In the genomic region with DNA sequence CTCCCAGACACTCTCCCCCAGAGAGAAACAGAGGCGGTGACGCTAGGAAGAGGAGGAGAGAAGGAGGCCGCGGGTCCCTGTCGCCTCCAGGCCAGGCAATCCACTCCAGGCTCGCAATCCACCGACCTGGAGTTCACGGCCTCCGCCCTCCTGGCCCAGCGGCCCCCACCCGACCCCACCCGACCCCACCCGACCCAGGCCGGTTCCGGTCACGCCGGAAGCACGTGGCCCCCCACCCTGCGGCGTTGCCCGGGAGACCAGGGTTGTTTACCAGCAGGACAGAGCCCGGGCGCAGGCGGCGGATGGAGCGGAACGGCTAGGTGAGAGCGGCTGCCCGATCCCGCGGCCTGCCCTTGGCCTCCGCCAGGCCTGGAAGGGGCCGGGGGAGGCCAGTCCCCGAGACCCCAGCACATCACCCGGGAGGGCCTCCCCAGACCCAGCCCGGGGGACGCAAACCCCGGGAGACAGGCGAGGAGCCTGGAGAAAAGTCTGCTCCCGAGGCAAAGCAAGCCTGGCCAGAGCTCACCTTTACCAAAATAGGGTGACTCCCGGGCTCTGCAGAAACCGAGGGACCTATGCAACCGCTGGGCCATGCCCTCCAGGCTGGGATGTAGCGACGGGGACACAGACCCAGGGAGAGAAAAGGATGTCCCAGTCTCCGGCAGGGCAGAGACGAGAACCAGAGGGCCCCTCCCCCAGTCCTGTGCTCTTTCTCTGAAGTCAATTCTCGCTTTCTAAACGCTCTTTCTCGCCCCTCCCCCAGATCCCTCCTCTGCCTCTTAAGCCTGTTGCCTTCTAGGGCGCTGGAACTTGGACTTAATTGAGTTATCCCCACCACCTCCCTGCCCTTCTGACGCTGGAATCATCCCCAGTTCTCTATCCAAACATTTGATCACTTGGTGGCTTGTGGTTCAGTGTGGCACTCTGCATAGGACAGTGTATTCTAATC, we compare ENCODE assay signal across 1 cellular context.
TF ChIP-seq lines count a peak whose summit lies in the region.

A gene with protein sequence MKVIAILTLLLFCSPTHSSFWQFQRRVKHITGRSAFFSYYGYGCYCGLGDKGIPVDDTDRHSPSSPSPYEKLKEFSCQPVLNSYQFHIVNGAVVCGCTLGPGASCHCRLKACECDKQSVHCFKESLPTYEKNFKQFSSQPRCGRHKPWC (minus strand): TSS at position 685 of the 949 bp plus-strand sequence. CDS start 9,155 bp downstream, outside the sequence.
TSS of gene UBXN10 (plus strand) at position 263 of the 949 bp plus-strand sequence. CDS start 4,466 bp downstream, outside the sequence.

TF ChIP-seq in K562, 482 proteins besides CTCF, POLR2A, EP300 and RAD21 (continued from another document and continues in another):
- TF ChIP-seq PHF20 (IDR thresholded peaks at IDR 0.05; ENCODE audit: partially characterized antibody) (no peak), FOXA1 (IDR thresholded peaks at IDR 0.05; ENCODE audit: borderline replicate concordance) (no peak), POLR2B (IDR thresholded peaks at IDR 0.05; ENCODE audit: low read depth, partially characterized antibody) (peak; percentile 62), CHD1 (IDR thresholded peaks at IDR 0.05; ENCODE audit: low read length) (no peak), MYNN (IDR thresholded peaks at IDR 0.05) (peak; percentile 12; the same call in 1 of the 2 replicates), MYNN (CRISPR knock-in tag; IDR thresholded peaks at IDR 0.05) (no peak), ZBTB7A (IDR thresholded peaks at IDR 0.05; ENCODE audit: borderline replicate concordance, control insufficient read depth, low read depth, low read length) (peak; percentile 88), KHSRP (IDR thresholded peaks at IDR 0.05) (no peak; the same call in 1 of the 2 replicates), FOXK1 (CRISPR knock-in tag; IDR thresholded peaks at IDR 0.05; ENCODE audit: borderline replicate concordance) (peak; percentile 26), ZNF239 (CRISPR knock-in tag; IDR thresholded peaks at IDR 0.05) (no peak; the same call in 1 of the 2 replicates), DPF2 (IDR thresholded peaks at IDR 0.05) (peak; percentile 55; the same call in 1 of the 2 replicates), ZBTB11 (CRISPR knock-in tag; IDR thresholded peaks at IDR 0.05) (peak in 1 of 3 experiments; percentile 67; a peak in 2 of 6 replicates), PRPF4 (IDR thresholded peaks at IDR 0.05; ENCODE audit: insufficient read depth, low read depth, low read length, poor library complexity, severe bottlenecking) (no peak), ZNF740 (CRISPR knock-in tag; IDR thresholded peaks at IDR 0.05) (no peak), ZNF740 (tag; IDR thresholded peaks at IDR 0.05) (no peak), CHD2 (IDR thresholded peaks at IDR 0.05; ENCODE audit: low read depth, low read length) (peak; percentile 73), TGIF2 (CRISPR knock-in tag; IDR thresholded peaks at IDR 0.05) (0 out of 2 replicates have a peak, but pooled peaks have one; percentile 63), ZNF609 (CRISPR knock-in tag; IDR thresholded peaks at IDR 0.05; ENCODE audit: borderline replicate concordance) (peak; percentile 59; the same call in 1 of the 2 replicates), ZSCAN29 (IDR thresholded peaks at IDR 0.05) (no peak), MBD2 (IDR thresholded peaks at IDR 0.05; ENCODE audit: borderline replicate concordance, low read depth) (no peak)
- TF ChIP-seq, protein P1, sequence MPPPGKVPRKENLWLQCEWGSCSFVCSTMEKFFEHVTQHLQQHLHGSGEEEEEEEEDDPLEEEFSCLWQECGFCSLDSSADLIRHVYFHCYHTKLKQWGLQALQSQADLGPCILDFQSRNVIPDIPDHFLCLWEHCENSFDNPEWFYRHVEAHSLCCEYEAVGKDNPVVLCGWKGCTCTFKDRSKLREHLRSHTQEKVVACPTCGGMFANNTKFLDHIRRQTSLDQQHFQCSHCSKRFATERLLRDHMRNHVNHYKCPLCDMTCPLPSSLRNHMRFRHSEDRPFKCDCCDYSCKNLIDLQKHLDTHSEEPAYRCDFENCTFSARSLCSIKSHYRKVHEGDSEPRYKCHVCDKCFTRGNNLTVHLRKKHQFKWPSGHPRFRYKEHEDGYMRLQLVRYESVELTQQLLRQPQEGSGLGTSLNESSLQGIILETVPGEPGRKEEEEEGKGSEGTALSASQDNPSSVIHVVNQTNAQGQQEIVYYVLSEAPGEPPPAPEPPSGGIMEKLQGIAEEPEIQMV (tag; conservative IDR thresholded peaks at IDR 0.05; ENCODE audit: low read depth) = no peak
- TF ChIP-seq, protein P2, sequence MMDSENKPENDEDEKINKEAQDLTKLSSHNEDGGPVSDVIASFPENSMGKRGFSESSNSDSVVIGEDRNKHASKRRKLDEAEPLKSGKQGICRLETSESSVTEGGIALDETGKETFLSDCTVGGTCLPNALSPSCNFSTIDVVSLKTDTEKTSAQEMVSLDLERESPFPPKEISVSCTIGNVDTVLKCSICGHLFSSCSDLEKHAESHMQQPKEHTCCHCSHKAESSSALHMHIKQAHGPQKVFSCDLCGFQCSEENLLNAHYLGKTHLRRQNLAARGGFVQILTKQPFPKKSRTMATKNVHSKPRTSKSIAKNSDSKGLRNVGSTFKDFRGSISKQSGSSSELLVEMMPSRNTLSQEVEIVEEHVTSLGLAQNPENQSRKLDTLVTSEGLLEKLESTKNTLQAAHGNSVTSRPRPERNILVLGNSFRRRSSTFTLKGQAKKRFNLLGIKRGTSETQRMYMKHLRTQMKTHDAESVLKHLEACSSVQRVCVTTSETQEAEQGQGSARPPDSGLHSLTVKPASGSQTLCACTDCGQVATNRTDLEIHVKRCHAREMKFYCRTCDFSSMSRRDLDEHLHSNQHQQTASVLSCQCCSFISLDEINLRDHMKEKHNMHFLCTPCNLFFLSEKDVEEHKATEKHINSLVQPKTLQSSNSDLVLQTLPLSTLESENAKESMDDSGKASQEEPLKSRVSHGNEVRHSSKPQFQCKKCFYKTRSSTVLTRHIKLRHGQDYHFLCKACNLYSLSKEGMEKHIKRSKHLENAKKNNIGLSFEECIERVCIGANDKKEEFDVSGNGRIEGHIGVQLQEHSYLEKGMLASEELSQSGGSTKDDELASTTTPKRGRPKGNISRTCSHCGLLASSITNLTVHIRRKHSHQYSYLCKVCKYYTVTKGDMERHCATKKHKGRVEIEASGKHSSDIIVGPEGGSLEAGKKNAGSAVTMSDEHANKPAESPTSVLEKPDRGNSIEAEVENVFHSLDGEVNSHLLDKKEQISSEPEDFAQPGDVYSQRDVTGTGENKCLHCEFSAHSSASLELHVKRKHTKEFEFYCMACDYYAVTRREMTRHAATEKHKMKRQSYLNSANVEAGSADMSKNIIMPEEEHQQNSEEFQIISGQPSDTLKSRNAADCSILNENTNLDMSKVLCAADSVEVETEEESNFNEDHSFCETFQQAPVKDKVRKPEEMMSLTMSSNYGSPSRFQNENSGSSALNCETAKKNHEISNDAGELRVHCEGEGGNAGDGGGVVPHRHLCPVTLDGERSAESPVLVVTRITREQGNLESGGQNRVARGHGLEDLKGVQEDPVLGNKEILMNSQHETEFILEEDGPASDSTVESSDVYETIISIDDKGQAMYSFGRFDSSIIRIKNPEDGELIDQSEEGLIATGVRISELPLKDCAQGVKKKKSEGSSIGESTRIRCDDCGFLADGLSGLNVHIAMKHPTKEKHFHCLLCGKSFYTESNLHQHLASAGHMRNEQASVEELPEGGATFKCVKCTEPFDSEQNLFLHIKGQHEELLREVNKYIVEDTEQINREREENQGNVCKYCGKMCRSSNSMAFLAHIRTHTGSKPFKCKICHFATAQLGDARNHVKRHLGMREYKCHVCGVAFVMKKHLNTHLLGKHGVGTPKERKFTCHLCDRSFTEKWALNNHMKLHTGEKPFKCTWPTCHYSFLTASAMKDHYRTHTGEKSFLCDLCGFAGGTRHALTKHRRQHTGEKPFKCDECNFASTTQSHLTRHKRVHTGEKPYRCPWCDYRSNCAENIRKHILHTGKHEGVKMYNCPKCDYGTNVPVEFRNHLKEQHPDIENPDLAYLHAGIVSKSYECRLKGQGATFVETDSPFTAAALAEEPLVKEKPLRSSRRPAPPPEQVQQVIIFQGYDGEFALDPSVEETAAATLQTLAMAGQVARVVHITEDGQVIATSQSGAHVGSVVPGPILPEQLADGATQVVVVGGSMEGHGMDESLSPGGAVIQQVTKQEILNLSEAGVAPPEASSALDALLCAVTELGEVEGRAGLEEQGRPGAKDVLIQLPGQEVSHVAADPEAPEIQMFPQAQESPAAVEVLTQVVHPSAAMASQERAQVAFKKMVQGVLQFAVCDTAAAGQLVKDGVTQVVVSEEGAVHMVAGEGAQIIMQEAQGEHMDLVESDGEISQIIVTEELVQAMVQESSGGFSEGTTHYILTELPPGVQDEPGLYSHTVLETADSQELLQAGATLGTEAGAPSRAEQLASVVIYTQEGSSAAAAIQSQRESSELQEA (IDR thresholded peaks at IDR 0.05; ENCODE audit: low read depth) = no peak
- TF ChIP-seq, protein P3, sequence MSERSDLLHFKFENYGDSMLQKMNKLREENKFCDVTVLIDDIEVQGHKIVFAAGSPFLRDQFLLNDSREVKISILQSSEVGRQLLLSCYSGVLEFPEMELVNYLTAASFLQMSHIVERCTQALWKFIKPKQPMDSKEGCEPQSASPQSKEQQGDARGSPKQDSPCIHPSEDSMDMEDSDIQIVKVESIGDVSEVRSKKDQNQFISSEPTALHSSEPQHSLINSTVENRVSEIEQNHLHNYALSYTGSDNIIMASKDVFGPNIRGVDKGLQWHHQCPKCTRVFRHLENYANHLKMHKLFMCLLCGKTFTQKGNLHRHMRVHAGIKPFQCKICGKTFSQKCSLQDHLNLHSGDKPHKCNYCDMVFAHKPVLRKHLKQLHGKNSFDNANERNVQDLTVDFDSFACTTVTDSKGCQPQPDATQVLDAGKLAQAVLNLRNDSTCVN (CRISPR knock-in tag; IDR thresholded peaks at IDR 0.05) = peak; percentile 52; the same call in 1 of the 2 replicates
- TF ChIP-seq, protein P4, sequence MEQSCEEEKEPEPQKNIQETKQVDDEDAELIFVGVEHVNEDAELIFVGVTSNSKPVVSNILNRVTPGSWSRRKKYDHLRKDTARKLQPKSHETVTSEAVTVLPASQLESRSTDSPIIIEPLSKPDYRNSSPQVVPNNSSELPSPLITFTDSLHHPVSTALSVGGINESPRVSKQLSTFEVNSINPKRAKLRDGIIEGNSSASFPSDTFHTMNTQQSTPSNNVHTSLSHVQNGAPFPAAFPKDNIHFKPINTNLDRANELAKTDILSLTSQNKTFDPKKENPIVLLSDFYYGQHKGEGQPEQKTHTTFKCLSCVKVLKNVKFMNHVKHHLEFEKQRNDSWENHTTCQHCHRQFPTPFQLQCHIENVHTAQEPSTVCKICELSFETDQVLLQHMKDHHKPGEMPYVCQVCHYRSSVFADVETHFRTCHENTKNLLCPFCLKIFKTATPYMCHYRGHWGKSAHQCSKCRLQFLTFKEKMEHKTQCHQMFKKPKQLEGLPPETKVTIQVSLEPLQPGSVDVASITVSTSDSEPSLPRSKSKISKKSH (CRISPR knock-in tag; IDR thresholded peaks at IDR 0.05) = no peak
- TF ChIP-seq, protein P5, sequence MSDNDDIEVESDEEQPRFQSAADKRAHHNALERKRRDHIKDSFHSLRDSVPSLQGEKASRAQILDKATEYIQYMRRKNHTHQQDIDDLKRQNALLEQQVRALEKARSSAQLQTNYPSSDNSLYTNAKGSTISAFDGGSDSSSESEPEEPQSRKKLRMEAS (CRISPR knock-in tag; IDR thresholded peaks at IDR 0.05) = peak; percentile 73
